ENCODE assay signal across 1 cellular context in the genomic region with DNA sequence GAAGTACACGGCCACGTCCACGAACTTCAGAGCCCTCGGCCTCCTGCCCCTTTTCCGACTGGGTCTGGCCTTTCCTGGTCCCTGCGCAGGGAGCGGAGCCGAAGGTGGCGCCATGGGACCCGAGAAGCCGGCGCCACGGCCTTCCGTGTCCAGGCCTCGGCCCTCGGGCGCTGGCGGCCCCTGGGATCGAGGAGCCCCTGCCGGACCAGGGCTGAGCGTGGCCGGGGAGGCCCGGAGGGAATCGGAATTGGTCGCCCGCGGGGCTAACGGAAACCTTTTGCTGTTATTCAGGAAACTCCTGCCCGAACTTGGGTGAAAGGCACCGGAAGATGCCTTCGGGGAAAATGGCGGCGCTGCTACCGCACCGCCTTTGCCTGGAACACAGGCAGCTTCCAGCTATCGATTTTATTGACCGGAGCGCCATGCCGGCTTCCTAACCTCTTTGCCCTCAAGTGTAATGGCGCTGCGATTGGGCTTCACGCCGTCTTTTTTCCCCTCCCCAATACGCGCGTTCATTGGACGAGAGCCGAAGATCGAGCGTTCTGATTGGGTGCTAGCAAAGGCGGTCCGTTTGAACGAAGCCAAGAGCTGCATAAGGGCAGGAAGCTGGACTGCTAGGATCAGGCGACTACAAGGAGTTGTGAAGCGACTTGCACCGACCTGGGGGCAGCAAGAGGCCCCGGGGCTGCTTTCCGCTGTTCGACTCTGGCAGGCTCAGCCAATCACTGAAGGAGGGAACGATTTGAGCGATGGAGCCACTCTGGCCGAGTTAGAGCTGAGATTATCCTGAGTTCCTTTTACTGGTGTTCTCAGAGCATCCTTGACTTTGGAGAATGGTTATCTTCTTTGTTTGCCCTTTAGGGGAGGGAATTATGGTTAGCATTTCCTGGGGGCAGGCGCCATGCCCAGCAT.
TF ChIP-seq lines count a peak whose summit lies in the region.

TSS of gene ZNF689 (minus strand) at position 462 of the 912 bp plus-strand sequence. CDS start at position 114, 348 bp downstream.

TF ChIP-seq in GM12878, 131 proteins besides CTCF, POLR2A, EP300 and RAD21 (continued from another document and continues in another):
- TF ChIP-seq, protein P1, sequence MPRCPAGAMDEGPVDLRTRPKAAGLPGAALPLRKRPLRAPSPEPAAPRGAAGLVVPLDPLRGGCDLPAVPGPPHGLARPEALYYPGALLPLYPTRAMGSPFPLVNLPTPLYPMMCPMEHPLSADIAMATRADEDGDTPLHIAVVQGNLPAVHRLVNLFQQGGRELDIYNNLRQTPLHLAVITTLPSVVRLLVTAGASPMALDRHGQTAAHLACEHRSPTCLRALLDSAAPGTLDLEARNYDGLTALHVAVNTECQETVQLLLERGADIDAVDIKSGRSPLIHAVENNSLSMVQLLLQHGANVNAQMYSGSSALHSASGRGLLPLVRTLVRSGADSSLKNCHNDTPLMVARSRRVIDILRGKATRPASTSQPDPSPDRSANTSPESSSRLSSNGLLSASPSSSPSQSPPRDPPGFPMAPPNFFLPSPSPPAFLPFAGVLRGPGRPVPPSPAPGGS (IDR thresholded peaks at IDR 0.05; ENCODE audit: borderline replicate concordance, insufficient read depth, low read depth, low read length, poor library complexity, severe bottlenecking) = no peak
- TF ChIP-seq USF2 (IDR thresholded peaks at IDR 0.05; ENCODE audit: borderline replicate concordance, low read depth, low read length) (no peak), CHD2 (IDR thresholded peaks at IDR 0.05; ENCODE audit: borderline replicate concordance, low read depth, low read length) (peak; percentile 98), TBL1XR1 (IDR thresholded peaks at IDR 0.05; ENCODE audit: low read depth, low read length) (no peak), RAD51 (IDR thresholded peaks at IDR 0.05) (no peak), ZBED1 (IDR thresholded peaks at IDR 0.05; ENCODE audit: borderline replicate concordance) (no peak), FOS (IDR thresholded peaks at IDR 0.05; ENCODE audit: borderline replicate concordance, extremely low read depth, insufficient read length) (peak; percentile 99), ESRRA (IDR thresholded peaks at IDR 0.05; ENCODE audit: low read length) (no peak), SPI1 (IDR thresholded peaks at IDR 0.05; ENCODE audit: borderline replicate concordance, insufficient read depth, low read depth, low read length) (no peak; the same call in 1 of the 2 replicates), SKIL (IDR thresholded peaks at IDR 0.05; ENCODE audit: low read depth, poor library complexity, severe bottlenecking) (peak; percentile 76), POU2F2 (IDR thresholded peaks at IDR 0.05; ENCODE audit: borderline replicate concordance, low read depth, low read length) (no peak), JUND (IDR thresholded peaks at IDR 0.05; ENCODE audit: low read depth, low read length) (0 out of 2 replicates have a peak, but pooled peaks have one; percentile 10), BACH1 (IDR thresholded peaks at IDR 0.05; ENCODE audit: borderline replicate concordance) (0 out of 2 replicates have a peak, but pooled peaks have one; percentile 2), IRF4 (IDR thresholded peaks at IDR 0.05; ENCODE audit: low read depth, low read length) (0 out of 2 replicates have a peak, but pooled peaks have one; percentile 20), MEF2A (IDR thresholded peaks at IDR 0.05; ENCODE audit: insufficient read depth, low read depth, low read length) (no peak), BHLHE40 (IDR thresholded peaks at IDR 0.05; ENCODE audit: borderline replicate concordance in 1 of 2, low read depth in 2 of 2, low read length in 1 of 2) (peak in 1 of 2 experiments; percentile 38; a peak in 1 of 4 replicates), ZNF622 (IDR thresholded peaks at IDR 0.05) (no peak), IKZF2 (IDR thresholded peaks at IDR 0.05) (0 out of 4 replicates have a peak, but pooled peaks have one; percentile 7 to 13), RBBP5 (conservative IDR thresholded peaks at IDR 0.05) (no peak), SIX5 (IDR thresholded peaks at IDR 0.05; ENCODE audit: low read depth, low read length, severe bottlenecking) (peak; percentile 95), HDAC2 (IDR thresholded peaks at IDR 0.05) (no peak), SMARCA5 (IDR thresholded peaks at IDR 0.05) (no peak), POLR2AphosphoS5 (IDR thresholded peaks at IDR 0.05; ENCODE audit: low read length) (peak; percentile 82), GABPA (IDR thresholded peaks at IDR 0.05; ENCODE audit: low read depth) (no peak), ZZZ3 (IDR thresholded peaks at IDR 0.05; ENCODE audit: control insufficient read depth, insufficient read length, low read depth) (no peak), EZH2 (IDR thresholded peaks at IDR 0.05; ENCODE audit: borderline replicate concordance, control insufficient read depth, low read depth, low read length) (no peak), RFX5 (IDR thresholded peaks at IDR 0.05; ENCODE audit: low read depth, low read length) (no peak), CREM (IDR thresholded peaks at IDR 0.05; ENCODE audit: low read depth) (peak; percentile 87)
- TF ChIP-seq, protein P2, sequence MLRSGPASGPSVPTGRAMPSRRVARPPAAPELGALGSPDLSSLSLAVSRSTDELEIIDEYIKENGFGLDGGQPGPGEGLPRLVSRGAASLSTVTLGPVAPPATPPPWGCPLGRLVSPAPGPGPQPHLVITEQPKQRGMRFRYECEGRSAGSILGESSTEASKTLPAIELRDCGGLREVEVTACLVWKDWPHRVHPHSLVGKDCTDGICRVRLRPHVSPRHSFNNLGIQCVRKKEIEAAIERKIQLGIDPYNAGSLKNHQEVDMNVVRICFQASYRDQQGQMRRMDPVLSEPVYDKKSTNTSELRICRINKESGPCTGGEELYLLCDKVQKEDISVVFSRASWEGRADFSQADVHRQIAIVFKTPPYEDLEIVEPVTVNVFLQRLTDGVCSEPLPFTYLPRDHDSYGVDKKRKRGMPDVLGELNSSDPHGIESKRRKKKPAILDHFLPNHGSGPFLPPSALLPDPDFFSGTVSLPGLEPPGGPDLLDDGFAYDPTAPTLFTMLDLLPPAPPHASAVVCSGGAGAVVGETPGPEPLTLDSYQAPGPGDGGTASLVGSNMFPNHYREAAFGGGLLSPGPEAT (IDR thresholded peaks at IDR 0.05; ENCODE audit: low read depth) = peak; percentile 75
- TF ChIP-seq, protein P3, sequence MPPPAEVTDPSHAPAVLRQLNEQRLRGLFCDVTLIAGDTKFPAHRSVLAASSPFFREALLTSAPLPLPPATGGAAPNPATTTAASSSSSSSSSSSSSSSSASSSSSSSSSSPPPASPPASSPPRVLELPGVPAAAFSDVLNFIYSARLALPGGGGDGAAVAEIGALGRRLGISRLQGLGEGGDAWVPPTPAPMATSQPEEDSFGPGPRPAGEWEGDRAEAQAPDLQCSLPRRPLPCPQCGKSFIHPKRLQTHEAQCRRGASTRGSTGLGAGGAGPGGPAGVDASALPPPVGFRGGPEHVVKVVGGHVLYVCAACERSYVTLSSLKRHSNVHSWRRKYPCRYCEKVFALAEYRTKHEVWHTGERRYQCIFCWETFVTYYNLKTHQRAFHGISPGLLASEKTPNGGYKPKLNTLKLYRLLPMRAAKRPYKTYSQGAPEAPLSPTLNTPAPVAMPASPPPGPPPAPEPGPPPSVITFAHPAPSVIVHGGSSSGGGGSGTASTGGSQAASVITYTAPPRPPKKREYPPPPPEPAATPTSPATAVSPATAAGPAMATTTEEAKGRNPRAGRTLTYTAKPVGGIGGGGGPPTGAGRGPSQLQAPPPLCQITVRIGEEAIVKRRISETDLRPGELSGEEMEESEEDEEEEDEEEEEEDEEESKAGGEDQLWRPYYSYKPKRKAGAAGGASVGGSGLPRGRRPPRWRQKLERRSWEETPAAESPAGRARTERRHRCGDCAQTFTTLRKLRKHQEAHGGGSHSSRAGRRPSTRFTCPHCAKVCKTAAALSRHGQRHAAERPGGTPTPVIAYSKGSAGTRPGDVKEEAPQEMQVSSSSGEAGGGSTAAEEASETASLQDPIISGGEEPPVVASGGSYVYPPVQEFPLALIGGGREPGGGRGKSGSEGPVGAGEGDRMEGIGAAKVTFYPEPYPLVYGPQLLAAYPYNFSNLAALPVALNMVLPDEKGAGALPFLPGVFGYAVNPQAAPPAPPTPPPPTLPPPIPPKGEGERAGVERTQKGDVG (CRISPR knock-in tag; IDR thresholded peaks at IDR 0.05) = no peak
- TF ChIP-seq, protein P4, sequence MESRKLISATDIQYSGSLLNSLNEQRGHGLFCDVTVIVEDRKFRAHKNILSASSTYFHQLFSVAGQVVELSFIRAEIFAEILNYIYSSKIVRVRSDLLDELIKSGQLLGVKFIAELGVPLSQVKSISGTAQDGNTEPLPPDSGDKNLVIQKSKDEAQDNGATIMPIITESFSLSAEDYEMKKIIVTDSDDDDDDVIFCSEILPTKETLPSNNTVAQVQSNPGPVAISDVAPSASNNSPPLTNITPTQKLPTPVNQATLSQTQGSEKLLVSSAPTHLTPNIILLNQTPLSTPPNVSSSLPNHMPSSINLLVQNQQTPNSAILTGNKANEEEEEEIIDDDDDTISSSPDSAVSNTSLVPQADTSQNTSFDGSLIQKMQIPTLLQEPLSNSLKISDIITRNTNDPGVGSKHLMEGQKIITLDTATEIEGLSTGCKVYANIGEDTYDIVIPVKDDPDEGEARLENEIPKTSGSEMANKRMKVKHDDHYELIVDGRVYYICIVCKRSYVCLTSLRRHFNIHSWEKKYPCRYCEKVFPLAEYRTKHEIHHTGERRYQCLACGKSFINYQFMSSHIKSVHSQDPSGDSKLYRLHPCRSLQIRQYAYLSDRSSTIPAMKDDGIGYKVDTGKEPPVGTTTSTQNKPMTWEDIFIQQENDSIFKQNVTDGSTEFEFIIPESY (IDR thresholded peaks at IDR 0.05) = no peak
- TF ChIP-seq, protein P5, sequence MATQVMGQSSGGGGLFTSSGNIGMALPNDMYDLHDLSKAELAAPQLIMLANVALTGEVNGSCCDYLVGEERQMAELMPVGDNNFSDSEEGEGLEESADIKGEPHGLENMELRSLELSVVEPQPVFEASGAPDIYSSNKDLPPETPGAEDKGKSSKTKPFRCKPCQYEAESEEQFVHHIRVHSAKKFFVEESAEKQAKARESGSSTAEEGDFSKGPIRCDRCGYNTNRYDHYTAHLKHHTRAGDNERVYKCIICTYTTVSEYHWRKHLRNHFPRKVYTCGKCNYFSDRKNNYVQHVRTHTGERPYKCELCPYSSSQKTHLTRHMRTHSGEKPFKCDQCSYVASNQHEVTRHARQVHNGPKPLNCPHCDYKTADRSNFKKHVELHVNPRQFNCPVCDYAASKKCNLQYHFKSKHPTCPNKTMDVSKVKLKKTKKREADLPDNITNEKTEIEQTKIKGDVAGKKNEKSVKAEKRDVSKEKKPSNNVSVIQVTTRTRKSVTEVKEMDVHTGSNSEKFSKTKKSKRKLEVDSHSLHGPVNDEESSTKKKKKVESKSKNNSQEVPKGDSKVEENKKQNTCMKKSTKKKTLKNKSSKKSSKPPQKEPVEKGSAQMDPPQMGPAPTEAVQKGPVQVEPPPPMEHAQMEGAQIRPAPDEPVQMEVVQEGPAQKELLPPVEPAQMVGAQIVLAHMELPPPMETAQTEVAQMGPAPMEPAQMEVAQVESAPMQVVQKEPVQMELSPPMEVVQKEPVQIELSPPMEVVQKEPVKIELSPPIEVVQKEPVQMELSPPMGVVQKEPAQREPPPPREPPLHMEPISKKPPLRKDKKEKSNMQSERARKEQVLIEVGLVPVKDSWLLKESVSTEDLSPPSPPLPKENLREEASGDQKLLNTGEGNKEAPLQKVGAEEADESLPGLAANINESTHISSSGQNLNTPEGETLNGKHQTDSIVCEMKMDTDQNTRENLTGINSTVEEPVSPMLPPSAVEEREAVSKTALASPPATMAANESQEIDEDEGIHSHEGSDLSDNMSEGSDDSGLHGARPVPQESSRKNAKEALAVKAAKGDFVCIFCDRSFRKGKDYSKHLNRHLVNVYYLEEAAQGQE (IDR thresholded peaks at IDR 0.05; ENCODE audit: low read depth, low read length) = no peak
- TF ChIP-seq, protein P6, sequence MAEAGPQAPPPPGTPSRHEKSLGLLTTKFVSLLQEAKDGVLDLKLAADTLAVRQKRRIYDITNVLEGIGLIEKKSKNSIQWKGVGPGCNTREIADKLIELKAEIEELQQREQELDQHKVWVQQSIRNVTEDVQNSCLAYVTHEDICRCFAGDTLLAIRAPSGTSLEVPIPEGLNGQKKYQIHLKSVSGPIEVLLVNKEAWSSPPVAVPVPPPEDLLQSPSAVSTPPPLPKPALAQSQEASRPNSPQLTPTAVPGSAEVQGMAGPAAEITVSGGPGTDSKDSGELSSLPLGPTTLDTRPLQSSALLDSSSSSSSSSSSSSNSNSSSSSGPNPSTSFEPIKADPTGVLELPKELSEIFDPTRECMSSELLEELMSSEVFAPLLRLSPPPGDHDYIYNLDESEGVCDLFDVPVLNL (IDR thresholded peaks at IDR 0.05; ENCODE audit: low read depth, low read length) = peak; percentile 94
- TF ChIP-seq, protein P7, sequence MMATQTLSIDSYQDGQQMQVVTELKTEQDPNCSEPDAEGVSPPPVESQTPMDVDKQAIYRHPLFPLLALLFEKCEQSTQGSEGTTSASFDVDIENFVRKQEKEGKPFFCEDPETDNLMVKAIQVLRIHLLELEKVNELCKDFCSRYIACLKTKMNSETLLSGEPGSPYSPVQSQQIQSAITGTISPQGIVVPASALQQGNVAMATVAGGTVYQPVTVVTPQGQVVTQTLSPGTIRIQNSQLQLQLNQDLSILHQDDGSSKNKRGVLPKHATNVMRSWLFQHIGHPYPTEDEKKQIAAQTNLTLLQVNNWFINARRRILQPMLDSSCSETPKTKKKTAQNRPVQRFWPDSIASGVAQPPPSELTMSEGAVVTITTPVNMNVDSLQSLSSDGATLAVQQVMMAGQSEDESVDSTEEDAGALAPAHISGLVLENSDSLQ (IDR thresholded peaks at IDR 0.05) = peak; percentile 38; the same call in 1 of the 2 replicates
- TF ChIP-seq, protein P8, sequence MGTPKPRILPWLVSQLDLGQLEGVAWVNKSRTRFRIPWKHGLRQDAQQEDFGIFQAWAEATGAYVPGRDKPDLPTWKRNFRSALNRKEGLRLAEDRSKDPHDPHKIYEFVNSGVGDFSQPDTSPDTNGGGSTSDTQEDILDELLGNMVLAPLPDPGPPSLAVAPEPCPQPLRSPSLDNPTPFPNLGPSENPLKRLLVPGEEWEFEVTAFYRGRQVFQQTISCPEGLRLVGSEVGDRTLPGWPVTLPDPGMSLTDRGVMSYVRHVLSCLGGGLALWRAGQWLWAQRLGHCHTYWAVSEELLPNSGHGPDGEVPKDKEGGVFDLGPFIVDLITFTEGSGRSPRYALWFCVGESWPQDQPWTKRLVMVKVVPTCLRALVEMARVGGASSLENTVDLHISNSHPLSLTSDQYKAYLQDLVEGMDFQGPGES (IDR thresholded peaks at IDR 0.05) = peak; percentile 98
